In the genomic region with DNA sequence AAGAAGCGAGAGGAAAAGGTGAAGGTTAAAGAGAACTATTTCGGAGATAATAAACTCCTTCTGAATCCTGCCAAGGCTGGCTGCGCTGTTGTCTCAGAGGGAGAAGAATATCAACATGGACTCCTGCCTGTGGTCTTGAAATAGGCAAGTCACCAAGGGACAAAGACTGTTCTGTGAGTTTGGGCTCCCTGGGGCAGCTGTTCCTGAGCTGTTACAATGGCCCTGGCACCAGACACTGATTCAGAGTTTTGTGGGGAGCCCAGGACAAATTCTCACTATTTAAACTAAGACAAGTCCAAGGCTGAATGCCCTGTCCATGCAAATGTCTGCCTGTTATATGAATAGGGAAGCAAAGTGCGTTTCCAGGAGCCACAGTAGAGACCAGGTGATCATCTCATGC, we compare ENCODE assay signal across 16 cellular contexts.
"Had no signal": no experiment of that assay in that cellular context is flagged by ENCODE, and none has a peak within 500 bp of the region (broad histone marks: within the 10 kb centered on the region; RNA-seq: fewer than 3 reads in every experiment).

No MANE protein-coding gene starts in this region.

- H3K9me3 Mint-ChIP-seq: activated CD8-positive, alpha-beta T cell treated with anti-CD3 and anti-CD28 coated beads for 36 hours; activated naive CD4-positive, alpha-beta T cell treated with anti-CD3 and anti-CD28 coated beads, Interleukin-2, amount 10 ng/mL, durations not matched to agents 7 days and 5 days; memory B cell; stimulated activated naive CD8-positive, alpha-beta T cell treated with anti-CD3 and anti-CD28 coated beads, Interleukin-15, Interleukin-2, amounts not matched to agents 100 ng/mL and 50 ng/mL, for 24 hours; T-cell had no signal

- H3K36me3 Mint-ChIP-seq: activated naive CD4-positive, alpha-beta T cell treated with anti-CD3 and anti-CD28 coated beads, Interleukin-2, amount 10 ng/mL, durations not matched to agents 7 days and 5 days had no signal

- H3K9me3 ChIP-seq: heart left ventricle, neutrophil, psoas muscle, thoracic aorta had no signal

- ATAC-seq: activated CD8-positive, alpha-beta T cell treated with anti-CD3 and anti-CD28 coated beads for 36 hours; foreskin keratinocyte; heart left ventricle; psoas muscle; T-cell had no signal

- H3K27me3 ChIP-seq: dorsolateral prefrontal cortex, foreskin keratinocyte, heart left ventricle, neutrophil had no signal

- H3K27ac ChIP-seq: foreskin keratinocyte, heart left ventricle, neutrophil, psoas muscle, SK-N-MC, thoracic aorta had no signal

- H3K4me3 Mint-ChIP-seq: activated CD8-positive, alpha-beta T cell treated with anti-CD3 and anti-CD28 coated beads for 36 hours; activated naive CD4-positive, alpha-beta T cell treated with anti-CD3 and anti-CD28 coated beads, Interleukin-2, amount 10 ng/mL, durations not matched to agents 7 days and 5 days; memory B cell; stimulated activated naive CD8-positive, alpha-beta T cell treated with anti-CD3 and anti-CD28 coated beads, Interleukin-15, Interleukin-2, amounts not matched to agents 100 ng/mL and 50 ng/mL, for 24 hours; T-cell had no signal

- DNase-seq: activated CD8-positive, alpha-beta memory T cell treated with anti-CD3 and anti-CD28 coated beads, Interleukin-2, amount 50 U/mL, for 4 hours; activated CD8-positive, alpha-beta T cell treated with anti-CD3 and anti-CD28 coated beads for 36 hours; activated naive CD4-positive, alpha-beta T cell treated with anti-CD3 and anti-CD28 coated beads, Interleukin-2, amount 10 ng/mL, durations not matched to agents 7 days and 5 days; dorsolateral prefrontal cortex; foreskin keratinocyte; heart left ventricle; psoas muscle; stimulated activated CD4-positive, alpha-beta T cell treated with anti-CD3 and anti-CD28 coated beads, Interleukin-4, amount 100 ng/mL, for 1 hour; stimulated activated CD8-positive, alpha-beta memory T cell treated with anti-CD3 and anti-CD28 coated beads, Interleukin-4, amount 100 ng/mL, for 48 hours; T-cell; T1000 had no signal

- H3K27me3 Mint-ChIP-seq: activated CD8-positive, alpha-beta T cell treated with anti-CD3 and anti-CD28 coated beads for 36 hours; memory B cell; stimulated activated naive CD8-positive, alpha-beta T cell treated with anti-CD3 and anti-CD28 coated beads, Interleukin-15, Interleukin-2, amounts not matched to agents 100 ng/mL and 50 ng/mL, for 24 hours; T-cell had no signal

- H3K4me1 ChIP-seq: psoas muscle had no signal

- H3K27ac Mint-ChIP-seq: activated CD8-positive, alpha-beta T cell treated with anti-CD3 and anti-CD28 coated beads for 36 hours; activated naive CD4-positive, alpha-beta T cell treated with anti-CD3 and anti-CD28 coated beads, Interleukin-2, amount 10 ng/mL, durations not matched to agents 7 days and 5 days; memory B cell; stimulated activated naive CD8-positive, alpha-beta T cell treated with anti-CD3 and anti-CD28 coated beads, Interleukin-15, Interleukin-2, amounts not matched to agents 100 ng/mL and 50 ng/mL, for 24 hours; T-cell had no signal

- H3K36me3 ChIP-seq: neutrophil had no signal

- H3K4me1 Mint-ChIP-seq: activated naive CD4-positive, alpha-beta T cell treated with anti-CD3 and anti-CD28 coated beads, Interleukin-2, amount 10 ng/mL, durations not matched to agents 7 days and 5 days; memory B cell; T-cell had no signal

- H3K4me3 ChIP-seq: dorsolateral prefrontal cortex, heart left ventricle, psoas muscle, SK-N-MC, thoracic aorta had no signal
